12 cellular contexts compared by ENCODE assay signal in the genomic region with DNA sequence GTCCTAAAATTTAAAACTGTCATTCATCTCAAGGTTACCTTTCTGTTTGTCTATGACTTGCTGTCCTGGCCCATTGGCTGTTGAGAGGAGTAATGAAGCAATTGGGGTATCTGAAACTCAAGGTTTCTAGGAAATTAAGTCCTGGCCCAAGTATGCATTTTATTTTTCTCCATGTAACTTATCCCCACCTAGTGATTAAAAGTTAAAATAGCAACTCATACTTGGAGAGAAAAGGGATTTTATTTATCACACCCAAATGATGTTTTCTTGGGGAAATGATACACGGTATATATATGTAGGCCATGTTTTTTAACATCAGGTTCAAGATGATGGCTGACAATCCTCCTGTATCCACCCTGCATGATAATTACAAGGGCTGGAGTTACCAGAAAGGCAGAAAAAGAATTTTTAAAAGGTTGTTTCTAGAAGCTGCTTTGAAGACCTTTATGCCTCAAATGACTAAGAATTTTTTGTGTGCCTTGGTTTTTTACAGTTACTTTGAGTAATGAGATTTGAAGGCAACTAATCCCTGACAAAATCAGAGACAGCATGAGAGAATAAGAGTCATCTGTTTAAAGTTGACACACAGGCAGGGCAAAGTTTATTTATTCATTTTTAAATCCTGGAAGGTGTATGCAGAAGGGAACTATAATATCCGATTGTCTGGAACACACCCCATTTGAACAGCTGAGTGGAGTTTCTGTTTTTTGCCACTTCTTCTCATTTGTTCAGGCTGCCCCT. TPM values are rescaled to one million over a fixed set of nuclear protein-coding genes. Genes with fewer than 3 reads are reported as not detected.
A peak's percentile ranks its signal among the peaks of the same experiment; 100 is the strongest.
DNase-seq lines count a peak whose midpoint lies in the region; ATAC-seq, FAIRE-seq and TF ChIP-seq lines count a peak whose summit lies in the region.
"Had no signal": no experiment of that assay in that cellular context is flagged by ENCODE, and none has a peak within 500 bp of the region (broad histone marks: within the 10 kb centered on the region; RNA-seq: fewer than 3 reads in every experiment).

No MANE protein-coding gene starts in this region.

- no peak overlapping the region for H3K27ac ChIP-seq in endothelial cell of umbilical vein (ENCODE audit: insufficient read depth, low read depth, low read length)
- H3K27ac ChIP-seq: suprapubic skin had no signal

- FAIRE-seq in endothelial cell of umbilical vein (lab: Jason Lieb, UNC) = peak; percentile 38

- peaks cover 30% of the 10 kb centered on the region for H3K27me3 Mint-ChIP-seq in stimulated activated naive CD8-positive, alpha-beta T cell treated with anti-CD3 and anti-CD28 coated beads, Interleukin-15, amount 100 ng/mL, for 72 hours

- H3K9me3 ChIP-seq in endothelial cell of umbilical vein (replicated peaks; ENCODE audit: control insufficient read depth, insufficient read depth, low read length) = no peaks in the 10 kb centered on the region
- H3K9me3 ChIP-seq: suprapubic skin had no signal

- TF ChIP-seq POLR2A in endothelial cell of umbilical vein (IDR thresholded peaks at IDR 0.05; ENCODE audit: low read depth, low read length) = no peak

- H4K20me1 ChIP-seq in endothelial cell of umbilical vein (replicated peaks; ENCODE audit: control insufficient read depth, extremely low read depth, insufficient read depth, low read length) = no peaks in the 10 kb centered on the region

- TF ChIP-seq CTCF in endothelial cell of umbilical vein (IDR thresholded peaks at IDR 0.05; ENCODE audit: extremely low read depth in 1 of 2, insufficient read depth in 1 of 2, low read depth in 1 of 2, low read length in 2 of 2) (no peak), retinal pigment epithelial cell (conservative IDR thresholded peaks at IDR 0.05; ENCODE audit: low read depth, low read length) (peak; percentile 22)

- peaks cover 4% of the 10 kb centered on the region in 2 experiments for H3K27me3 ChIP-seq in endothelial cell of umbilical vein (ENCODE audit: control insufficient read depth in 2 of 2, insufficient read depth in 2 of 2, low read length in 2 of 2)
- H3K27me3 ChIP-seq: suprapubic skin had no signal

- H3K9ac ChIP-seq in endothelial cell of umbilical vein (replicated peaks; ENCODE audit: extremely low read depth, insufficient read depth, low read length) = no peak overlapping the region

- no peak overlapping the region for H3K27ac Mint-ChIP-seq in stimulated activated naive CD8-positive, alpha-beta T cell treated with anti-CD3 and anti-CD28 coated beads, Interleukin-15, amount 100 ng/mL, for 72 hours

- no peaks in the 10 kb centered on the region for H3K36me3 ChIP-seq in endothelial cell of umbilical vein (ENCODE audit: control insufficient read depth in 2 of 2, extremely low read depth in 1 of 2, insufficient read depth in 2 of 2, low read length in 2 of 2)
- H3K36me3 ChIP-seq: suprapubic skin had no signal

- H3K4me2 ChIP-seq in endothelial cell of umbilical vein (ENCODE audit: insufficient read depth, low read length) = no peak overlapping the region

- no peaks in the 10 kb centered on the region for H3K9me1 ChIP-seq in endothelial cell of umbilical vein (replicated peaks; ENCODE audit: control insufficient read depth, extremely low read depth, insufficient read depth, low read length)

- H2AFZ ChIP-seq in endothelial cell of umbilical vein (ENCODE audit: low read depth, low read length) = no peak overlapping the region

- dilution Hi-C loops in endothelial cell of umbilical vein (cut with MboI; ENCODE audit: extremely low pct_ligation_motif_present, low sequenced_read_pairs) = no loop called here

- DNase-seq in DMS53 (lab: John Stamatoyannopoulos, UW) (peak; percentile 14), DMS53 treated with DMSO at 0.1 percent for 48 hours (lab: John Stamatoyannopoulos, UW; ENCODE audit: unreplicated experiment) (no peak), NCI-H69 (lab: John Stamatoyannopoulos, UW) (peak; percentile 10), endothelial cell of umbilical vein (ENCODE audit: low read depth, low spot score) (no peak), retinal pigment epithelial cell (ENCODE audit: low read depth) (no peak)
- no peak for DNase-seq in stimulated activated naive CD8-positive, alpha-beta T cell treated with anti-CD3 and anti-CD28 coated beads, Interleukin-15, amount 100 ng/mL, for 72 hours
- DNase-seq: activated naive CD4-positive, alpha-beta T cell; effector CD4-positive, alpha-beta T cell; nucleus accumbens had no signal

- BruUV-seq in endothelial cell of umbilical vein (replicated peaks; lab: Mats Ljungman, UMichigan) = no TSS peak

- H3K79me2 ChIP-seq in endothelial cell of umbilical vein (ENCODE audit: control insufficient read depth, insufficient read depth, low read length) = no peaks in the 10 kb centered on the region

- no peaks in the 10 kb centered on the region for H3K4me1 ChIP-seq in endothelial cell of umbilical vein (ENCODE audit: control insufficient read depth, extremely low read depth, insufficient read depth, low read length)
- H3K4me1 ChIP-seq: suprapubic skin had no signal

- H3K4me3 ChIP-seq in endothelial cell of umbilical vein (replicated peaks in 1 of 3; ENCODE audit: insufficient read depth in 1 of 3, low read depth in 1 of 3, low read length in 3 of 3) (no peak overlapping the region), retinal pigment epithelial cell (ENCODE audit: low read length) (no peak overlapping the region)
- H3K4me3 ChIP-seq: suprapubic skin had no signal

- ATAC-seq in HG02938 (IDR thresholded peaks at IDR 0.05; ENCODE audit: unreplicated experiment) (no peak), HG03108 (IDR thresholded peaks at IDR 0.05; ENCODE audit: unreplicated experiment) (no peak)
- ATAC-seq in stimulated activated naive CD8-positive, alpha-beta T cell treated with anti-CD3 and anti-CD28 coated beads, Interleukin-15, amount 100 ng/mL, for 72 hours = no peak

- POLR2A ChIA-PET in endothelial cell of umbilical vein (lab: Charles Lee) = no interaction called here

- CTCF ChIA-PET in endothelial cell of umbilical vein (lab: Charles Lee) = interaction anchor here (0.8 to 3.1 kb wide), 11 partner anchors 9 to 1552 kb away, joined by 3 to 14 read pairs (median 7); no protein-coding TSS in a partner anchor

- H3K4me3 Mint-ChIP-seq in stimulated activated naive CD8-positive, alpha-beta T cell treated with anti-CD3 and anti-CD28 coated beads, Interleukin-15, amount 100 ng/mL, for 72 hours = no peak overlapping the region

- intact Hi-C loops in endothelial cell of umbilical vein (cut with micrococcal nuclease) = loop anchor here (2.0 kb wide), 1 partner anchor 101 kb away; no protein-coding TSS in a partner anchor

- no peaks in the 10 kb centered on the region for H3K4me1 Mint-ChIP-seq in stimulated activated naive CD8-positive, alpha-beta T cell treated with anti-CD3 and anti-CD28 coated beads, Interleukin-15, amount 100 ng/mL, for 72 hours

- H3K9me3 Mint-ChIP-seq in stimulated activated naive CD8-positive, alpha-beta T cell treated with anti-CD3 and anti-CD28 coated beads, Interleukin-15, amount 100 ng/mL, for 72 hours = no peaks in the 10 kb centered on the region

TF ChIP-seq in endothelial cell of umbilical vein, 7 proteins besides CTCF, POLR2A, EP300 and RAD21:
- TF ChIP-seq, protein P1, sequence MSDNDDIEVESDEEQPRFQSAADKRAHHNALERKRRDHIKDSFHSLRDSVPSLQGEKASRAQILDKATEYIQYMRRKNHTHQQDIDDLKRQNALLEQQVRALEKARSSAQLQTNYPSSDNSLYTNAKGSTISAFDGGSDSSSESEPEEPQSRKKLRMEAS (IDR thresholded peaks at IDR 0.05; ENCODE audit: insufficient read depth, insufficient read length) = no peak
- TF ChIP-seq MYC (IDR thresholded peaks at IDR 0.05; ENCODE audit: low read depth, low read length) = no peak
- no peak for TF ChIP-seq JUN (IDR thresholded peaks at IDR 0.05; ENCODE audit: borderline replicate concordance, insufficient read depth, insufficient read length, low read depth)
- TF ChIP-seq EZH2 (IDR thresholded peaks at IDR 0.05; ENCODE audit: borderline replicate concordance, low read depth, low read length, severe bottlenecking) = no peak
- TF ChIP-seq FOS (IDR thresholded peaks at IDR 0.05; ENCODE audit: borderline replicate concordance, insufficient read depth, low read length) = no peak
- TF ChIP-seq POLR2AphosphoS5 (IDR thresholded peaks at IDR 0.05; ENCODE audit: insufficient read depth, low read depth, low read length) = no peak

RNA-seq across cellular contexts. Expression of a gene that starts 28.9 kb away (rescaled TPM):
- total RNA-seq in endothelial cell of umbilical vein = not detected in 2 replicates
- not detected in 2 replicates for polyA plus RNA-seq in endothelial cell of umbilical vein
- 0.06 and 0.07 TPM in 2 replicates for polyA plus RNA-seq in endothelial cell of umbilical vein (2011; cell fraction: cytosol; rRNA removed)
- polyA plus RNA-seq in endothelial cell of umbilical vein (2011; cell fraction: nucleus; rRNA removed) = 0.11 and 0.13 TPM in 2 replicates
- not detected in 2 replicates for polyA plus RNA-seq in endothelial cell of umbilical vein (2012)
- polyA minus RNA-seq in endothelial cell of umbilical vein = not detected in 2 replicates
- not detected for polyA minus RNA-seq in endothelial cell of umbilical vein (2011; cell fraction: cytosol; rRNA and poly(A)+ RNA removed)
- polyA minus RNA-seq in endothelial cell of umbilical vein (2011; cell fraction: nucleus; rRNA and poly(A)+ RNA removed) = not detected in 2 replicates
- total RNA-seq: suprapubic skin had no signal

Comparison
In these comparisons a context has a peak if more than half of its experiments do, and no peak if none do; other contexts are left out.
1. DNase-seq: peak in DMS53 (single experiment) and NCI-H69 (single experiment); none in DMS53 treated with DMSO at 0.1 percent for 48 hours (single experiment), endothelial cell of umbilical vein (single experiment), retinal pigment epithelial cell (single experiment) and stimulated activated naive CD8-positive, alpha-beta T cell treated with anti-CD3 and anti-CD28 coated beads, Interleukin-15, amount 100 ng/mL, for 72 hours (0 of 2).